In the genomic region with DNA sequence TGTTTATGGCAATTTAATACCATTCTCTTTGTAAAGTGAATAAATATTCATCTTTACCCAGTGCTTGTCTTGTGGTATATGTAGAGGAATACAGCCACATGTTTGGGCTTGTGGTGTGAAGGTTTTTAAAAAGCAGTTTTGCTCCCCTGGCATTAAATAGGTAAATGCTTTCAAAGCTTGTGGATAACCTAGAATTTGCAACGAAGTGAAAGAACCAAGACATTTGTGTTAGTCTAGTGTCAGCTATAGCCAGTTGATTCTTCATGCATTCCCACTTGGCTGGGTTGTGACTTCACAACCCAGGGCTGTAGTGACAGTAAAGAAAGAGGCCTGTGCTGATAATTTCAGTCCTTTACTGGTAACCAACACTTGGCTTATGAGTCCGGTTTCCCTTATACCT, we compare ENCODE assay signal across 19 cellular contexts. TPM values are rescaled to one million over a fixed set of nuclear protein-coding genes. Genes with fewer than 3 reads are reported as not detected.
DNase-seq lines count a peak whose midpoint lies in the region; ATAC-seq, FAIRE-seq and TF ChIP-seq lines count a peak whose summit lies in the region.
"Had no signal": no experiment of that assay in that cellular context is flagged by ENCODE, and none has a peak within 500 bp of the region (broad histone marks: within the 10 kb centered on the region; RNA-seq: fewer than 3 reads in every experiment).

No MANE protein-coding gene starts in this region.

- FAIRE-seq in GM12892 (lab: Jason Lieb, UNC): no peak
- FAIRE-seq: GM18507, H1 had no signal

- no peak for TF ChIP-seq CTCF in endodermal cell (conservative IDR thresholded peaks at IDR 0.05)

- no peak overlapping the region for H3K9ac ChIP-seq in endodermal cell (ENCODE audit: extremely low read depth, low read length, poor library complexity, severe bottlenecking)
- H3K9ac ChIP-seq: BLaER1 had no signal

- TF ChIP-seq POLR2A in GM12892 (IDR thresholded peaks at IDR 0.05; ENCODE audit: low read depth, low read length): peak; percentile 40; the same call in 1 of the 2 replicates

- WGBS in endodermal cell (ENCODE audit: insufficient coverage in 1 of 2, insufficient read length in 1 of 2), 2 experiments: 99 to 100% methylated on average over 1 to 2 of the region's 2 CpGs

- H3K36me3 ChIP-seq in endodermal cell (ENCODE audit: control insufficient read depth, insufficient read depth, low read length): peaks cover 67% of the 10 kb centered on the region

- H3K27me3 ChIP-seq in endodermal cell (ENCODE audit: control insufficient read depth, insufficient read depth, low read length, poor library complexity, severe bottlenecking): no peaks in the 10 kb centered on the region
- H3K27me3 ChIP-seq: BLaER1 had no signal

- ATAC-seq in activated CD4-positive, CD25-positive, alpha-beta regulatory T cell treated with anti-CD3 and anti-CD28 coated beads, Interleukin-2, amount 50 U/mL, for 24 hours: no peak
- ATAC-seq: CD8-positive, alpha-beta T cell had no signal

- peaks cover 65% of the 10 kb centered on the region for H3K36me3 Mint-ChIP-seq in endodermal cell (ENCODE audit: low read depth)

- no peak overlapping the region for H3K27ac Mint-ChIP-seq in endodermal cell
- H3K27ac Mint-ChIP-seq: B cell; CD8-positive, alpha-beta T cell had no signal

- DNase-seq in NCI-H82 (lab: John Stamatoyannopoulos, UW): peak; percentile 10
- no peak for DNase-seq in NCI-H82 treated with DMSO at 0.1 percent for 48 hours (lab: John Stamatoyannopoulos, UW; ENCODE audit: unreplicated experiment)
- no peak for DNase-seq in GM12892 (ENCODE audit: insufficient read length)
- no peak for DNase-seq in endodermal cell
- DNase-seq in GM19238 (ENCODE audit: insufficient read length, low spot score): no peak
- DNase-seq: Caco-2; CD4-positive, CD25-positive, alpha-beta regulatory T cell; CD8-positive, alpha-beta T cell; DMS153; DND-41; H7; HCEC 1CT had no signal

- peaks cover 38% of the 10 kb centered on the region for H3K9me3 ChIP-seq in endodermal cell (ENCODE audit: control insufficient read depth, low read length)

- no peaks in the 10 kb centered on the region for H3K27me3 Mint-ChIP-seq in endodermal cell (ENCODE audit: insufficient read depth)
- H3K27me3 Mint-ChIP-seq: B cell; CD4-positive, CD25-positive, alpha-beta regulatory T cell had no signal

- H3K4me3 Mint-ChIP-seq in endodermal cell: no peak overlapping the region
- H3K4me3 Mint-ChIP-seq: B cell; CD4-positive, CD25-positive, alpha-beta regulatory T cell; CD8-positive, alpha-beta T cell had no signal

- no peaks in the 10 kb centered on the region for H3K4me1 ChIP-seq in endodermal cell (ENCODE audit: control insufficient read depth, insufficient read depth, low read length)

- H3K27ac ChIP-seq in endodermal cell (ENCODE audit: low read depth, low read length): no peak overlapping the region
- H3K27ac ChIP-seq: 22Rv1, BLaER1, C4-2B had no signal

- peak overlapping the region; percentile 44 for H3K4me3 ChIP-seq in endodermal cell (ENCODE audit: low read length)
- H3K4me3 ChIP-seq: BLaER1 had no signal

- H3K4me1 Mint-ChIP-seq in endodermal cell: peaks cover 12% of the 10 kb centered on the region

- peaks cover 31% of the 10 kb centered on the region for H3K9me3 Mint-ChIP-seq in endodermal cell
- H3K9me3 Mint-ChIP-seq: CD8-positive, alpha-beta T cell had no signal

RNA-seq across cellular contexts. Expression of a gene that starts 32.9 kb away (rescaled TPM):
- polyA plus RNA-seq in GM12892 (2012; ENCODE audit: missing spikeins): 0.34 TPM
- 1 to 10 TPM in 1 of 2 donors, under 1 TPM in 1; 0.86 to 4.2 TPM for total RNA-seq in endodermal cell
- 0.43 TPM for polyA plus RNA-seq in endodermal cell (2013, experiment 1 of 2)
- 0.50 TPM for polyA plus RNA-seq in endodermal cell (2013, experiment 2 of 2)

RNA-seq across cellular contexts. Expression of a gene that starts 53.7 kb away (rescaled TPM):
- polyA plus RNA-seq in GM12892 (2012; ENCODE audit: missing spikeins): 40.9 TPM
- 10 to 100 TPM; 64.3 to 77.7 TPM for total RNA-seq in endodermal cell
- 33.6 TPM for polyA plus RNA-seq in endodermal cell (2013, experiment 1 of 2)
- polyA plus RNA-seq in endodermal cell (2013, experiment 2 of 2): 31.3 TPM
